In genomic region chr4:89111833-89112563, GRCh38 we compare ENCODE assay signal across 8 cellular contexts.
A peak's percentile ranks its signal among the peaks of the same experiment; 100 is the strongest.
DNase-seq lines count a peak whose midpoint lies in the region; ATAC-seq and TF ChIP-seq lines count a peak whose summit lies in the region.

No MANE protein-coding gene starts in this region.

- H3K27ac ChIP-seq in skin epidermis, result peak overlapping the region; percentile 49 to 91 (median 80)

- no peaks in the 10 kb centered on the region for H3K9me3 ChIP-seq in iPS-18c (ENCODE audit: control insufficient read depth, insufficient read depth, low read length)

- no peak for TF ChIP-seq CTCF in LNCaP clone FGC (IDR thresholded peaks at IDR 0.05; ENCODE audit: control insufficient read depth, extremely low read depth, insufficient read depth)

- ATAC-seq in GM21423 (IDR thresholded peaks at IDR 0.05; ENCODE audit: unreplicated experiment), result no peak

- H3K4me3 ChIP-seq in LNCaP clone FGC (ENCODE audit: low read depth, low read length) (peak overlapping the region; percentile 80), iPS-18c (ENCODE audit: insufficient read depth, low read depth, low read length) (peak overlapping the region; percentile 89), skin epidermis (peak overlapping the region; percentile 55 to 86 (median 82))

- DNase-seq in NCI-H1092 treated with DMSO at 0.1 percent for 48 hours (lab: John Stamatoyannopoulos, UW), result peak; percentile 41
- no peak for DNase-seq in NCI-H1092 (lab: John Stamatoyannopoulos, UW)
- no peak for DNase-seq in LNCaP clone FGC (ENCODE audit: low read depth)
- peak; percentile 50 for DNase-seq in amniotic stem cell (lab: John Stamatoyannopoulos, UW)
- no peak for DNase-seq in NCI-H2107 treated with DMSO at 0.1 percent for 48 hours (lab: John Stamatoyannopoulos, UW; ENCODE audit: unreplicated experiment)

Comparison
In these comparisons a context has a peak if more than half of its experiments do, and no peak if none do; other contexts are left out.
1. DNase-seq: peak in NCI-H1092 treated with DMSO at 0.1 percent for 48 hours (single experiment) and amniotic stem cell (single experiment); none in NCI-H1092 (single experiment), LNCaP clone FGC (single experiment) and NCI-H2107 treated with DMSO at 0.1 percent for 48 hours (single experiment).
2. Peak in every context shown above with its lines, with median percentiles within 50 percentile points of each other: H3K4me3 ChIP-seq.